Comparison of ENCODE assay signal across 20 cellular contexts in the genomic region with DNA sequence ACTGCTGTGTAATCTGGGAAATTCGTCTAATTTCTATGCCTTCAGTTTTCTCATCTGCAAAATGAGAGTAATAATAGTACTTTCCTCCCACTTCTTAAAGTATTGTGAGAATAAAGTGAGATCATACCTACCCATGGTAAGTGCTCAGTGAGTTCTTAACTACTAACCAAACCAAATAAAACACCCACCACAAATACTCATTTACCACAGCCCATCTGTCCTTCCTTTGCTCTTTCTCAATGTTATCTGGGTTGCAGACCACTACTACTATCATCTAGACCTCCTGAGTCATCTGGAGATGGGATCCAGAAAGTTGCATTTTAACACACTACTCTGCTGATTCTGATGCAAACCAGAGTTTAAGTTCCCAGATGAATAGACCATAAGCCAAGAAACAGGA.
DNase-seq lines count a peak whose midpoint lies in the region; ATAC-seq, FAIRE-seq and TF ChIP-seq lines count a peak whose summit lies in the region.
"Had no signal": no experiment of that assay in that cellular context is flagged by ENCODE, and none has a peak within 500 bp of the region (broad histone marks: within the 10 kb centered on the region; RNA-seq: fewer than 3 reads in every experiment).

No MANE protein-coding gene starts in this region.

- no peak for TF ChIP-seq CTCF in WTC11 (IDR thresholded peaks at IDR 0.05)

- no peaks in the 10 kb centered on the region for H3K9me3 Mint-ChIP-seq in WTC11
- H3K9me3 Mint-ChIP-seq: T-helper 2 cell treated with Interferon-gamma antibody and Interleukin-4, amounts not matched to agents 5 μg/mL and 100 μg/mL, for 36 hours had no signal

- H3K36me3 Mint-ChIP-seq in WTC11, result no peaks in the 10 kb centered on the region

- H3K4me3 Mint-ChIP-seq in WTC11, result no peak overlapping the region
- H3K4me3 Mint-ChIP-seq: T-helper 2 cell treated with Interferon-gamma antibody and Interleukin-4, amounts not matched to agents 5 μg/mL and 100 μg/mL, for 36 hours had no signal

- in situ Hi-C loops in G401 (cut with HindIII; ENCODE audit: low sequenced_read_pairs), result no loop called here

- no peak for DNase-seq in GM18507 (ENCODE audit: extremely low spot score, insufficient read length, low read depth)
- no peak for DNase-seq in WTC11 (ENCODE audit: low spot score)
- DNase-seq in stimulated activated naive CD8-positive, alpha-beta T cell treated with anti-CD3 and anti-CD28 coated beads, Interleukin-15, Interleukin-2, amounts not matched to agents 100 U/mL and 50 U/mL, for 24 hours, result no peak
- DNase-seq in AG08396 (ENCODE audit: low spot score), result no peak
- no peak for DNase-seq in G401 (ENCODE audit: low spot score)
- DNase-seq: ACHN, GOT3, left cardiac atrium, MG63, midbrain, NCI-H1930, NCI-H524, retina had no signal

- no peak overlapping the region for H3K27ac Mint-ChIP-seq in WTC11
- H3K27ac Mint-ChIP-seq: T-helper 2 cell treated with Interferon-gamma antibody and Interleukin-4, amounts not matched to agents 5 μg/mL and 100 μg/mL, for 36 hours had no signal

- CTCF ChIA-PET in WTC11 (lab: Charles Lee), result no interaction called here

- ATAC-seq in GM19463 (IDR thresholded peaks at IDR 0.05; ENCODE audit: unreplicated experiment) (peak; percentile 52), HG02840 (IDR thresholded peaks at IDR 0.05; ENCODE audit: low FRiP score, unreplicated experiment) (peak; percentile 68), HG03457 (IDR thresholded peaks at IDR 0.05; ENCODE audit: unreplicated experiment) (peak; percentile 48), WTC11 (no peak)
- no peak for ATAC-seq in stimulated activated naive CD8-positive, alpha-beta T cell treated with anti-CD3 and anti-CD28 coated beads, Interleukin-15, Interleukin-2, amounts not matched to agents 100 U/mL and 50 U/mL, for 24 hours
- ATAC-seq: activated CD4-positive, CD25-positive, alpha-beta regulatory T cell treated with anti-CD3 and anti-CD28 coated beads, Interleukin-2, amount 50 U/mL, for 24 hours; left cardiac atrium had no signal

- H3K27me3 Mint-ChIP-seq in WTC11 (ENCODE audit: low read depth), result no peaks in the 10 kb centered on the region

- H3K4me1 Mint-ChIP-seq in WTC11, result no peaks in the 10 kb centered on the region

- POLR2A ChIA-PET in WTC11 (lab: Charles Lee), result no interaction called here

- FAIRE-seq in GM18507 (lab: Jason Lieb, UNC), result peak; percentile 26
- FAIRE-seq: astrocyte, endometrium had no signal

TF ChIP-seq in WTC11, 78 proteins besides CTCF, POLR2A, EP300 and RAD21:
- TF ChIP-seq ESRRA (CRISPR knock-in tag; IDR thresholded peaks at IDR 0.05; ENCODE audit: borderline replicate concordance) (no peak), ZNF416 (CRISPR knock-in tag; IDR thresholded peaks at IDR 0.05) (no peak)
- TF ChIP-seq, protein P1, sequence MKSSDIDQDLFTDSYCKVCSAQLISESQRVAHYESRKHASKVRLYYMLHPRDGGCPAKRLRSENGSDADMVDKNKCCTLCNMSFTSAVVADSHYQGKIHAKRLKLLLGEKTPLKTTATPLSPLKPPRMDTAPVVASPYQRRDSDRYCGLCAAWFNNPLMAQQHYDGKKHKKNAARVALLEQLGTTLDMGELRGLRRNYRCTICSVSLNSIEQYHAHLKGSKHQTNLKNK (CRISPR knock-in tag; IDR thresholded peaks at IDR 0.05), result no peak

Comparison
In these comparisons a context has a peak if more than half of its experiments do, and no peak if none do; other contexts are left out.
1. ATAC-seq: peak in GM19463 (single experiment), HG02840 (single experiment) and HG03457 (single experiment); none in WTC11 (single experiment) and stimulated activated naive CD8-positive, alpha-beta T cell treated with anti-CD3 and anti-CD28 coated beads, Interleukin-15, Interleukin-2, amounts not matched to agents 100 U/mL and 50 U/mL, for 24 hours (single experiment).